1 cellular context compared by ENCODE assay signal in genomic region chr6:70667711-70668498, GRCh38.
TF ChIP-seq lines count a peak whose summit lies in the region.

TSS of gene SMAP1 (plus strand) at chr6:70667883. CDS start at chr6:70668024, 141 bp downstream.

TF ChIP-seq in HEK293, 187 proteins besides CTCF, POLR2A, EP300 and RAD21 (continued from another document):
- no peak for TF ChIP-seq TSHZ1 (tag by site-specific recombination; IDR thresholded peaks at IDR 0.05; ENCODE audit: borderline replicate concordance)
- TF ChIP-seq ZNF692 (tag by site-specific recombination; IDR thresholded peaks at IDR 0.05) = peak; percentile 61
- TF ChIP-seq ZNF768 (tag by site-specific recombination; IDR thresholded peaks at IDR 0.05) = no peak
- no peak for TF ChIP-seq ZNF133 (tag by site-specific recombination; IDR thresholded peaks at IDR 0.05)
- no peak; the same call in 1 of the 2 replicates for TF ChIP-seq ZNF76 (tag by site-specific recombination; IDR thresholded peaks at IDR 0.05; ENCODE audit: borderline replicate concordance, low read depth)
- no peak for TF ChIP-seq ZNF529 (tag by site-specific recombination; IDR thresholded peaks at IDR 0.05; ENCODE audit: insufficient replicate concordance)
- TF ChIP-seq ZNF670 (tag by site-specific recombination; IDR thresholded peaks at IDR 0.05; ENCODE audit: low read depth) = no peak
- no peak for TF ChIP-seq ZFP37 (tag by site-specific recombination; IDR thresholded peaks at IDR 0.05)
- TF ChIP-seq GLIS2 (tag by site-specific recombination; IDR thresholded peaks at IDR 0.05) = no peak; the same call in 1 of the 2 replicates
- TF ChIP-seq, protein P1, sequence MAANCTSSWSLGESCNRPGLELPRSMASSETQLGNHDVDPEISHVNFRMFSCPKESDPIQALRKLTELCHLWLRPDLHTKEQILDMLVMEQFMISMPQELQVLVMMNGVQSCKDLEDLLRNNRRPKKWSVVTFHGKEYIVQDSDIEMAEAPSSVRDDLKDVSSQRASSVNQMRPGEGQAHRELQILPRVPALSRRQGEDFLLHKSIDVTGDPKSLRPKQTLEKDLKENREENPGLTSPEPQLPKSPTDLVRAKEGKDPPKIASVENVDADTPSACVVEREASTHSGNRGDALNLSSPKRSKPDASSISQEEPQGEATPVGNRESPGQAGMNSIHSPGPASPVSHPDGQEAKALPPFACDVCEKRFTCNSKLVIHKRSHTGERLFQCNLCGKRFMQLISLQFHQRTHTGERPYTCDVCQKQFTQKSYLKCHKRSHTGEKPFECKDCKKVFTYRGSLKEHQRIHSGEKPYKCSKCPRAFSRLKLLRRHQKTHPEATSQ (tag by site-specific recombination; IDR thresholded peaks at IDR 0.05) = peak; percentile 65; the same call in 1 of the 2 replicates
- peak; percentile 22; the same call in 1 of the 2 replicates for TF ChIP-seq KLF1 (tag by site-specific recombination; IDR thresholded peaks at IDR 0.05)
- TF ChIP-seq ZNF549 (tag by site-specific recombination; IDR thresholded peaks at IDR 0.05) = no peak
- no peak for TF ChIP-seq ZNF701 (tag by site-specific recombination; IDR thresholded peaks at IDR 0.05)
- no peak for TF ChIP-seq ZSCAN16 (tag by site-specific recombination; IDR thresholded peaks at IDR 0.05)
- TF ChIP-seq ZNF184 (tag by site-specific recombination; IDR thresholded peaks at IDR 0.05) = 0 out of 2 replicates have a peak, but pooled peaks have one; percentile 47
- TF ChIP-seq ZNF37A (tag by site-specific recombination; IDR thresholded peaks at IDR 0.05) = no peak
- TF ChIP-seq ZIC2 (tag by site-specific recombination; IDR thresholded peaks at IDR 0.05) = no peak
- TF ChIP-seq KLF16 (tag by site-specific recombination; IDR thresholded peaks at IDR 0.05) = peak; percentile 36; the same call in 1 of the 2 replicates
- TF ChIP-seq ZNF132 (tag by site-specific recombination; IDR thresholded peaks at IDR 0.05; ENCODE audit: borderline replicate concordance) = no peak
- TF ChIP-seq KLF8 (tag by site-specific recombination; IDR thresholded peaks at IDR 0.05) = peak; percentile 40; the same call in 1 of the 2 replicates
